Comparison of ENCODE assay signal across 8 cellular contexts in genomic region chr18:5295981-5296705, GRCh38. TPM values are rescaled to one million over a fixed set of nuclear protein-coding genes. Genes with fewer than 3 reads are reported as not detected.
DNase-seq lines count a peak whose midpoint lies in the region; ATAC-seq and TF ChIP-seq lines count a peak whose summit lies in the region.

No MANE protein-coding gene starts in this region.

- H3K36me3 ChIP-seq in KMS-11 (ENCODE audit: insufficient read depth) (peaks cover 6% of the 10 kb centered on the region; the same call in 1 of the 2 replicates), Panc1 (ENCODE audit: control insufficient read depth, insufficient read depth, low read length) (peaks cover 2% of the 10 kb centered on the region; the same call in 1 of the 2 replicates)

- peak overlapping the region; percentile 97 for H3K27ac ChIP-seq in KMS-11
- H3K27ac ChIP-seq in Panc1 (ENCODE audit: low read length), result peak overlapping the region; percentile 81

- H3K27me3 Mint-ChIP-seq in naive thymus-derived CD8-positive, alpha-beta T cell, result peaks cover 0 to 5% (median 0%) of the 10 kb centered on the region in 5 donors
- peaks cover 11% of the 10 kb centered on the region in 2 donors for H3K27me3 Mint-ChIP-seq in stimulated activated naive B cell treated with anti-CD40 and anti-IgM and Interleukin-4, amounts not matched to agents 10 μg/mL and 1 μg/mL and 100 μg/mL, for 72 hours

- peak; percentile 93 for DNase-seq in DMS79 treated with DMSO at 0.1 percent for 48 hours (lab: John Stamatoyannopoulos, UW)
- DNase-seq in Panc1 (ENCODE audit: low read depth, low spot score), result peak; percentile 78
- DNase-seq in activated T-helper 1 cell treated with anti-CD3 and anti-CD28 coated beads, Interleukin-2, amount 50 U/mL, for 16 hours (ENCODE audit: low read depth in 1 of 2, low spot score in 1 of 2), result peak; percentile 92 to 94
- DNase-seq in fibroblast of mammary gland (ENCODE audit: low read depth), result peak; percentile 94
- peak; percentile 92 to 97 (median 96) for DNase-seq in naive thymus-derived CD8-positive, alpha-beta T cell
- DNase-seq in stimulated activated naive B cell treated with anti-CD40 and anti-IgM and Interleukin-4, amounts not matched to agents 10 μg/mL and 1 μg/mL and 100 μg/mL, for 72 hours, result peak; percentile 94

- no peaks in the 10 kb centered on the region for H4K20me1 ChIP-seq in KMS-11 (ENCODE audit: insufficient read depth)

- peak overlapping the region; percentile 91 for H3K9ac ChIP-seq in KMS-11

- H3K4me3 ChIP-seq in KMS-11 (IDR thresholded peaks at IDR 0.05; ENCODE audit: insufficient read depth, low read depth, low read length), result no peak overlapping the region
- H3K4me3 ChIP-seq in Panc1 (ENCODE audit: low read depth in 2 of 2, low read length in 2 of 2), result peak overlapping the region; percentile 67 to 81
- H3K4me3 ChIP-seq in fibroblast of mammary gland (ENCODE audit: control insufficient read depth, low read depth, low read length), result peak overlapping the region; percentile 69

- in situ Hi-C loops in Panc1 (cut with HindIII; ENCODE audit: low pct_unique_long_range_greater_than_20kb, low sequenced_read_pairs), result no loop called here

- H2AFZ ChIP-seq in KMS-11 (ENCODE audit: low read depth), result peak overlapping the region; percentile 68

- peaks cover 15 to 41% (median 36%) of the 10 kb centered on the region in 4 donors for H3K4me1 Mint-ChIP-seq in naive thymus-derived CD8-positive, alpha-beta T cell
- H3K4me1 Mint-ChIP-seq in stimulated activated naive B cell treated with anti-CD40 and anti-IgM and Interleukin-4, amounts not matched to agents 10 μg/mL and 1 μg/mL and 100 μg/mL, for 72 hours, result peaks cover 9 to 18% of the 10 kb centered on the region in 2 donors

- peaks cover 11% of the 10 kb centered on the region; the same call in 1 of the 2 replicates for H3K79me2 ChIP-seq in KMS-11 (ENCODE audit: insufficient read depth, low read depth)

- CTCF ChIA-PET in Panc1 (lab: Charles Lee), result interaction anchor here (0.6 kb wide), 1 partner anchor 278 kb away, joined by 10 read pairs; no protein-coding TSS in a partner anchor

- H3K4me1 ChIP-seq in KMS-11 (ENCODE audit: low read depth, poor library complexity, severe bottlenecking), result peaks cover 16% of the 10 kb centered on the region
- peaks cover 5% of the 10 kb centered on the region; the same call in 1 of the 2 replicates for H3K4me1 ChIP-seq in Panc1 (ENCODE audit: control insufficient read depth, insufficient read depth, low read length)

- H3K4me3 Mint-ChIP-seq in naive thymus-derived CD8-positive, alpha-beta T cell, result peak overlapping the region; percentile 92 to 97 (median 95)
- H3K4me3 Mint-ChIP-seq in stimulated activated naive B cell treated with anti-CD40 and anti-IgM and Interleukin-4, amounts not matched to agents 10 μg/mL and 1 μg/mL and 100 μg/mL, for 72 hours, result peak overlapping the region; percentile 96 to 97

- intact Hi-C loops in Panc1 (cut with micrococcal nuclease; ENCODE audit: unreplicated experiment), result loop anchor here (5.0 kb wide), 1 partner anchor 59 kb away; no protein-coding TSS in a partner anchor

- H3K36me3 Mint-ChIP-seq in naive thymus-derived CD8-positive, alpha-beta T cell, result peaks cover 8 to 13% (median 9%) of the 10 kb centered on the region in 3 donors
- H3K36me3 Mint-ChIP-seq in stimulated activated naive B cell treated with anti-CD40 and anti-IgM and Interleukin-4, amounts not matched to agents 10 μg/mL and 1 μg/mL and 100 μg/mL, for 72 hours, result peaks cover 8% of the 10 kb centered on the region in 2 donors

- POLR2A ChIA-PET in Panc1 (lab: Charles Lee), result interaction anchor here (0.6 to 0.8 kb wide), 2 partner anchors 59 to 158 kb away, joined by 4 to 6 read pairs; no protein-coding TSS in a partner anchor
- POLR2A ChIA-PET in naive thymus-derived CD8-positive, alpha-beta T cell (lab: Charles Lee), result interaction anchor here (0.6 to 6.1 kb wide), 20 partner anchors 9 to 1849 kb away, joined by 3 to 289 read pairs (median 5); no protein-coding TSS in a partner anchor

- H3K4me2 ChIP-seq in KMS-11, result peak overlapping the region; percentile 49; the same call in 1 of the 2 replicates

- ATAC-seq in GM21786 (IDR thresholded peaks at IDR 0.05; ENCODE audit: unreplicated experiment) (peak; percentile 69), Panc1 (peak; percentile 84)
- ATAC-seq in naive thymus-derived CD8-positive, alpha-beta T cell, result peak; percentile 61 to 68
- peak; percentile 72 to 73 for ATAC-seq in stimulated activated naive B cell treated with anti-CD40 and anti-IgM and Interleukin-4, amounts not matched to agents 10 μg/mL and 1 μg/mL and 100 μg/mL, for 72 hours (replicated peaks)

- H3K9me3 Mint-ChIP-seq in naive thymus-derived CD8-positive, alpha-beta T cell, result no peaks in the 10 kb centered on the region
- H3K9me3 Mint-ChIP-seq in stimulated activated naive B cell treated with anti-CD40 and anti-IgM and Interleukin-4, amounts not matched to agents 10 μg/mL and 1 μg/mL and 100 μg/mL, for 72 hours, result no peaks in the 10 kb centered on the region

- TF ChIP-seq CTCF in KMS-11 (conservative IDR thresholded peaks at IDR 0.05; ENCODE audit: low read depth, low read length) (no peak), Panc1 (IDR thresholded peaks at IDR 0.05) (no peak), fibroblast of mammary gland (conservative IDR thresholded peaks at IDR 0.05; ENCODE audit: control insufficient read depth, insufficient read depth, low read depth, low read length) (no peak)

- BruUV-seq in Panc1 (replicated peaks; lab: Mats Ljungman, UMichigan), result no TSS peak

- H3K27me3 ChIP-seq in KMS-11 (ENCODE audit: insufficient read depth, low read depth) (no peaks in the 10 kb centered on the region), Panc1 (ENCODE audit: control insufficient read depth, insufficient read depth, low read length) (peaks cover 2% of the 10 kb centered on the region; the same call in 1 of the 2 replicates)

- H3K9me3 ChIP-seq in Panc1 (ENCODE audit: control insufficient read depth, insufficient read depth, low read depth, low read length), result no peaks in the 10 kb centered on the region

- H3K27ac Mint-ChIP-seq in naive thymus-derived CD8-positive, alpha-beta T cell, result peak overlapping the region; percentile 94 to 98 (median 96)
- peak overlapping the region; percentile 97 for H3K27ac Mint-ChIP-seq in stimulated activated naive B cell treated with anti-CD40 and anti-IgM and Interleukin-4, amounts not matched to agents 10 μg/mL and 1 μg/mL and 100 μg/mL, for 72 hours

RNA-seq across cellular contexts. Expression of gene ZBTB14, which starts 0.6 kb away (rescaled TPM):
- total RNA-seq in Panc1 (2021; ENCODE audit: unreplicated experiment), result 12.6 TPM
- polyA plus RNA-seq in Panc1 (2012; ENCODE audit: insufficient read length), result 6.3 TPM
- total RNA-seq in naive thymus-derived CD8-positive, alpha-beta T cell, result 10 to 100 TPM; 42.7 to 48.7 TPM
- 10 to 100 TPM; 14.6 to 19.2 (median 18.4) TPM for polyA plus RNA-seq in naive thymus-derived CD8-positive, alpha-beta T cell
